8 cellular contexts compared by ENCODE assay signal in genomic region chr2:38074775-38075435, GRCh38. TPM values are rescaled to one million over a fixed set of nuclear protein-coding genes. Genes with fewer than 3 reads are reported as not detected.
DNase-seq lines count a peak whose midpoint lies in the region; ATAC-seq, FAIRE-seq and TF ChIP-seq lines count a peak whose summit lies in the region.

No MANE protein-coding gene starts in this region.

- H3K4me1 Mint-ChIP-seq in activated naive CD4-positive, alpha-beta T cell treated with anti-CD3 and anti-CD28 coated beads for 36 hours (ENCODE audit: low read depth): peaks cover 23% of the 10 kb centered on the region

- WGBS in lower leg skin, 2 donors: 2 to 14% methylated on average over 36 to 54 of the region's 76 CpGs
- 17% methylated on average over 2 of the region's 76 CpGs; no CpG with 5 or more reads in 1 of the 2 donors for WGBS in upper lobe of left lung, 2 donors

- no peak for DNase-seq in activated naive CD4-positive, alpha-beta T cell treated with anti-CD3 and anti-CD28 coated beads for 36 hours
- DNase-seq in activated naive CD4-positive, alpha-beta T cell treated with anti-CD3 and anti-CD28 coated beads, Interleukin-2, amount 50 U/mL, for 16 hours: no peak
- DNase-seq in coronary artery (ENCODE audit: low spot score): no peak
- peak in 1 of 2 donors; percentile 84 for DNase-seq in lower leg skin (ENCODE audit: low spot score in 2 of 2)
- DNase-seq in upper lobe of left lung: peak; percentile 32 to 90
- no peak for DNase-seq in H54 (ENCODE audit: insufficient read length, low spot score)
- no peak for DNase-seq in NCI-H2171 (lab: John Stamatoyannopoulos, UW)

- H3K4me3 Mint-ChIP-seq in activated naive CD4-positive, alpha-beta T cell treated with anti-CD3 and anti-CD28 coated beads for 36 hours: peak overlapping the region; percentile 46

- no peak for FAIRE-seq in H54 (lab: Jason Lieb, UNC)

- peak overlapping the region; percentile 73 for H3K4me3 ChIP-seq in coronary artery
- peak overlapping the region; percentile 31 for H3K4me3 ChIP-seq in lower leg skin (ENCODE audit: low read depth, poor library complexity, severe bottlenecking)
- H3K4me3 ChIP-seq in upper lobe of left lung: peak overlapping the region in 3 of 4 donors; percentile 57 to 65 (median 58)

- no peaks in the 10 kb centered on the region for H3K36me3 Mint-ChIP-seq in activated naive CD4-positive, alpha-beta T cell treated with anti-CD3 and anti-CD28 coated beads for 36 hours (ENCODE audit: low read depth)

- H3K36me3 ChIP-seq in upper lobe of left lung: no peaks in the 10 kb centered on the region

- H3K9me3 Mint-ChIP-seq in activated naive CD4-positive, alpha-beta T cell treated with anti-CD3 and anti-CD28 coated beads for 36 hours: no peaks in the 10 kb centered on the region

- H3K9me3 ChIP-seq in upper lobe of left lung: no peaks in the 10 kb centered on the region

- intact Hi-C loops in activated naive CD4-positive, alpha-beta T cell treated with anti-CD3 and anti-CD28 coated beads for 36 hours (cut with micrococcal nuclease): loop anchor here (10.0 kb wide), 2 partner anchors 670 to 680 kb away; no protein-coding TSS in a partner anchor
- intact Hi-C loops in lower leg skin (cut with DNase I; ENCODE audit: low total_unique reads): no loop called here

- TF ChIP-seq CTCF in coronary artery (IDR thresholded peaks at IDR 0.05) (no peak), lower leg skin (IDR thresholded peaks at IDR 0.05) (no peak), upper lobe of left lung (IDR thresholded peaks at IDR 0.05) (no peak)

- H3K27ac Mint-ChIP-seq in activated naive CD4-positive, alpha-beta T cell treated with anti-CD3 and anti-CD28 coated beads for 36 hours: no peak overlapping the region

- peak in 1 of 2 donors; percentile 15 for ATAC-seq in upper lobe of left lung (ENCODE audit: low FRiP score in 2 of 2)
- no peak for ATAC-seq in HG02884 (IDR thresholded peaks at IDR 0.05; ENCODE audit: unreplicated experiment)

- CTCF ChIA-PET in activated naive CD4-positive, alpha-beta T cell treated with anti-CD3 and anti-CD28 coated beads for 36 hours (lab: Charles Lee): no interaction called here

- H3K4me1 ChIP-seq in upper lobe of left lung: peaks cover 28 to 48% (median 31%) of the 10 kb centered on the region in 4 donors

- no peak for TF ChIP-seq POLR2A in lower leg skin (IDR thresholded peaks at IDR 0.05)
- no peak for TF ChIP-seq POLR2A in upper lobe of left lung (IDR thresholded peaks at IDR 0.05)
- TF ChIP-seq POLR2A in H54 (IDR thresholded peaks at IDR 0.05; ENCODE audit: low read depth, low read length): no peak

- no peak for TF ChIP-seq EP300 in upper lobe of left lung (IDR thresholded peaks at IDR 0.05)

- H3K27me3 ChIP-seq in upper lobe of left lung: peaks cover 0 to 2% (median 0%) of the 10 kb centered on the region in 4 donors

- H3K27me3 Mint-ChIP-seq in activated naive CD4-positive, alpha-beta T cell treated with anti-CD3 and anti-CD28 coated beads for 36 hours (ENCODE audit: low read depth): peaks cover 49% of the 10 kb centered on the region

- H3K27ac ChIP-seq in coronary artery (peak overlapping the region; percentile 48 to 85), upper lobe of left lung (peak overlapping the region in 2 of 4 donors; percentile 90 to 96)

RNA-seq across cellular contexts. Expression of gene CYP1B1, which starts 1.0 kb away (rescaled TPM):
- total RNA-seq in activated naive CD4-positive, alpha-beta T cell treated with anti-CD3 and anti-CD28 coated beads for 36 hours: 1 to 10 TPM; 2.4 to 2.5 TPM
- 10 to 100 TPM; 12.4 to 33.4 (median 20.6) TPM for total RNA-seq in lower leg skin
- 10 to 100 TPM; 12.2 to 86.9 (median 26.1) TPM for total RNA-seq in upper lobe of left lung

Comparison
In these comparisons a context has a peak if more than half of its experiments do, and no peak if none do; other contexts are left out.
1. DNase-seq: peak in upper lobe of left lung (2 of 2); none in activated naive CD4-positive, alpha-beta T cell treated with anti-CD3 and anti-CD28 coated beads for 36 hours (single experiment), activated naive CD4-positive, alpha-beta T cell treated with anti-CD3 and anti-CD28 coated beads, Interleukin-2, amount 50 U/mL, for 16 hours (single experiment), coronary artery (single experiment), H54 (single experiment) and NCI-H2171 (single experiment).
2. Peak in every context shown above with its lines, with median percentiles within 50 percentile points of each other: H3K4me3 ChIP-seq.